Comparison of ENCODE assay signal across 30 cellular contexts in the genomic region with DNA sequence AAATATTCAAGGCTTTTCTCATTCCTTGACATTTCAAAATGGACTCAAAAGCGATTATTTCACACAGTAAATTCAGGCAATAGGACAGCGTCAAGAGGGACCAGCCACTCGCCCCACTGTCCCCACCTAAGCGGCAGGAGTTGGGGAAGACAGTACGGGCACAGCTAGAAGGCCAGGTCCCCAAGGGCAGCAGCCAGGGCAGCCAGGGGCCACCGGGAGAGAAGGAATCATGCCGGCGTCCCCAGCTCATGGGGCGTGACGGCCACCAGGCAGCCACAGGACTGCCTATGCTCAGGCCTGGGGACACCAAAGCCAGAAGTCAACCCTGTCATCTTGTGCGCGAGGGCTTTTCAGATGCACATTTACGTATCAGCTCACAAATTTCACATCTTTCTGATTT.
"Had no signal": no experiment of that assay in that cellular context is flagged by ENCODE, and none has a peak within 500 bp of the region (broad histone marks: within the 10 kb centered on the region; RNA-seq: fewer than 3 reads in every experiment).

No MANE protein-coding gene starts in this region.

- H3K27me3 ChIP-seq: adrenal gland, body of pancreas, MG63, SJCRH30 had no signal

- DNase-seq: activated CD4-positive, alpha-beta memory T cell treated with anti-CD3 and anti-CD28 coated beads for 36 hours; activated CD4-positive, alpha-beta T cell treated with anti-CD3 and anti-CD28 coated beads for 36 hours; activated CD4-positive, alpha-beta T cell treated with anti-CD3 and anti-CD28 coated beads, Interleukin-2, amount 10 ng/mL, durations not matched to agents 7 days and 5 days; activated CD8-positive, alpha-beta memory T cell treated with anti-CD3 and anti-CD28 coated beads, Interleukin-2, amount 50 U/mL, for 4 hours; activated gamma-delta T cell treated with Interleukin-2 at 50 U/mL for 16 hours; activated naive CD4-positive, alpha-beta T cell treated with anti-CD3 and anti-CD28 coated beads for 36 hours; activated T-cell treated with anti-CD3 and anti-CD28 coated beads for 4 hours; activated T-cell treated with anti-CD3 and anti-CD28 coated beads, Interleukin-2, amount 50 U/mL, for 4 hours; adrenal gland; body of pancreas; Kasumi-1; KG1; MG63; MV-4-11; NCI-H1092; NCI-H1417; NCI-H187 treated with DMSO at 0.1 percent for 48 hours; NCI-H2081; NCI-H2171 treated with DMSO at 0.1 percent for 48 hours; NCI-H226; NCI-H524 treated with DMSO at 0.1 percent for 48 hours; SHP77; SJCRH30 had no signal

- H3K36me3 ChIP-seq: adrenal gland, breast epithelium, MG63, SJCRH30 had no signal

- H3K4me3 ChIP-seq: adrenal gland, body of pancreas, breast epithelium, MG63, SJCRH30, SK-N-MC had no signal

- FAIRE-seq: astrocyte, TTC549 had no signal

- H3K4me1 ChIP-seq: adrenal gland, body of pancreas, breast epithelium, SJCRH30 had no signal

- H3K27ac ChIP-seq: adrenal gland, body of pancreas, breast epithelium, SJCRH30, SK-N-MC had no signal

- H3K9me3 ChIP-seq: MG63, SJCRH30 had no signal

- ATAC-seq: activated CD4-positive, alpha-beta T cell treated with anti-CD3 and anti-CD28 coated beads for 36 hours; activated CD4-positive, CD25-positive, alpha-beta regulatory T cell treated with anti-CD3 and anti-CD28 coated beads, Interleukin-2, amount 50 U/mL, for 24 hours; activated naive CD4-positive, alpha-beta T cell treated with anti-CD3 and anti-CD28 coated beads, Interleukin-2, amount 50 U/mL, for 72 hours; activated T-cell treated with anti-CD3 and anti-CD28 coated beads, Interleukin-2, amount 50 U/mL, for 4 hours; body of pancreas; Panc1 had no signal
